In the genomic region with DNA sequence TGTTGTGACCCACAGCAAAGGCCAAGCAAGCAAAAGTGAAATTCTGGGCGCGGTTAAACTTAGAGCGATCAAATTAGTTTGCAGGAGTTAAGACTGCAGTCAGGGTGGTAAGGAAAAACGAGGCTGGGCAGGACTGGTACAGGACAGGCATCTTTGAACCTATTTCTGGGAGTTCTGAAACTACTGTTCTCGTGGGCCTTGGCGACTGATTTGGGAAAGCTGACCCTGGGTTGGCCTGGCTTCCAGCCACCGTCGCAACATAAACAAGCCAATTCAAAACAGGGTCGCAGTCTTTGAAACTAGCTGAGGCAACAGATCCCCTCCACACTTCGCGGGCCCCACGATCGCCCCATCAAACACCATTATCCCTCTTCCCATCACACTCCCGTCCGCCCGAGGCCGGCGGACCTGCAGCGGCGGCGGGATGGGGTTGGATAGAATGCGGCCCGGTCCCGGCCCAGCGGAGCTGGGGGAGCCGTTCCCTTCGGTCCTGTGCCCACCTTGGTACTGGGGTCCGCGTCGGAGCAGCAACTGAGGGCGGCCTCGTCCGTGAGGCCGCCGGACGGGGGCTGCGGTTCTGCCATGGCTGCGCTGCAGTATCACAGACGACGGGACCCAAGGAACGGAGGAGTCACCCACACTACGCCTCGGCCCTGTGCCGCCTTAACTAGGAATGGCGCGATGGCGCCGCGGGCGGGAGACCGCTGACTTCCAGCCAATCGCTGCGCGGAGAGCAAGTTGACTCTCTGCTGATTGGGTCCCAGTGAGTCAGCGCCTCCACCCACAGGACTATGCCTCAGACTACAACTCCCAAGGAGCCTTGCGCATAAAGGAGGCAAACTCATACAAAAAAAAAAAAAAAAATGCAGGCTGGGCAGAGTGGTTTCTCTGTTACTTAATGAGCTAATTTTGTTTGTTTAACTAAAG, we compare ENCODE assay signal across 8 cellular contexts. TPM values are rescaled to one million over a fixed set of nuclear protein-coding genes. Genes with fewer than 3 reads are reported as not detected.
DNase-seq lines count a peak whose midpoint lies in the region; ATAC-seq and TF ChIP-seq lines count a peak whose summit lies in the region.

A gene (minus strand): TSS at position 675 of the 927 bp plus-strand sequence. CDS start 91 bp downstream, at position 584.

- H3K4me1 ChIP-seq in KMS-11 (ENCODE audit: low read depth, poor library complexity, severe bottlenecking) (peaks cover 5% of the 10 kb centered on the region), Peyer's patch (peaks cover 0 to 5% (median 2%) of the 10 kb centered on the region in 4 donors), esophagus (ENCODE audit: control insufficient read depth in 2 of 2, insufficient read depth in 2 of 2, low read length in 1 of 2) (no peaks in the 10 kb centered on the region), mucosa of stomach (ENCODE audit: control insufficient read depth, insufficient read depth, low read length) (no peaks in the 10 kb centered on the region)

- H3K9ac ChIP-seq in KMS-11: peak within 1 kb of the TSS; percentile 93
- H3K9ac ChIP-seq in mucosa of stomach (ENCODE audit: low read length): peak within 1 kb of the TSS; percentile 98

- 1% methylated on average over 56 of the region's 56 CpGs for WGBS in esophagus, 2 donors

- no peaks in the 10 kb centered on the region for H4K20me1 ChIP-seq in KMS-11 (ENCODE audit: insufficient read depth)

- H3K36me3 ChIP-seq in KMS-11 (ENCODE audit: insufficient read depth): no peaks in the 10 kb centered on the region
- H3K36me3 ChIP-seq in Peyer's patch: no peaks in the 10 kb centered on the region
- H3K36me3 ChIP-seq in esophagus (ENCODE audit: control insufficient read depth in 2 of 2, insufficient read depth in 2 of 2, low read length in 1 of 2): no peaks in the 10 kb centered on the region
- H3K36me3 ChIP-seq in mucosa of stomach (ENCODE audit: control insufficient read depth, insufficient read depth, low read length): no peaks in the 10 kb centered on the region

- H3K9me3 ChIP-seq in Peyer's patch (no peaks in the 10 kb centered on the region), esophagus (ENCODE audit: control insufficient read depth in 2 of 2, insufficient read depth in 1 of 2, low read depth in 1 of 2, low read length in 1 of 2) (no peaks in the 10 kb centered on the region), mucosa of stomach (ENCODE audit: control insufficient read depth, low read length) (no peaks in the 10 kb centered on the region)

- peak within 1 kb of the TSS; percentile 68 for H2AFZ ChIP-seq in KMS-11 (ENCODE audit: low read depth)

- peak within 1 kb of the TSS; percentile 93 for H3K4me2 ChIP-seq in KMS-11

- peak; percentile 99 for ATAC-seq in GM21737 (IDR thresholded peaks at IDR 0.05; ENCODE audit: unreplicated experiment)

- peaks cover 42% of the 10 kb centered on the region for H3K79me2 ChIP-seq in KMS-11 (ENCODE audit: insufficient read depth, low read depth)

- H3K4me3 ChIP-seq in KMS-11 (IDR thresholded peaks at IDR 0.05; ENCODE audit: insufficient read depth, low read depth, low read length): no peak within 1 kb of the TSS
- peak within 1 kb of the TSS; percentile 68 to 91 (median 75) for H3K4me3 ChIP-seq in Peyer's patch
- peak within 1 kb of the TSS; percentile 71 to 86 for H3K4me3 ChIP-seq in esophagus (ENCODE audit: low read depth in 1 of 2, low read length in 2 of 2)
- H3K4me3 ChIP-seq in mucosa of stomach (ENCODE audit: low read length): peak within 1 kb of the TSS; percentile 97

- no peaks in the 10 kb centered on the region for H3K27me3 ChIP-seq in KMS-11 (ENCODE audit: insufficient read depth, low read depth)
- no peaks in the 10 kb centered on the region for H3K27me3 ChIP-seq in Peyer's patch
- no peaks in the 10 kb centered on the region for H3K27me3 ChIP-seq in esophagus (ENCODE audit: control insufficient read depth in 1 of 2, insufficient read depth in 2 of 2, low read length in 2 of 2)
- no peaks in the 10 kb centered on the region for H3K27me3 ChIP-seq in mucosa of stomach (ENCODE audit: control insufficient read depth, insufficient read depth, low read length)

- DNase-seq in DMS53 treated with DMSO at 0.1 percent for 48 hours (lab: John Stamatoyannopoulos, UW; ENCODE audit: unreplicated experiment) (peak; percentile 98), Peyer's patch (peak; percentile 97 to 99 (median 98))
- DNase-seq in activated T-cell treated with anti-CD3 and anti-CD28 coated beads, Interleukin-2, amount 50 U/mL, for 48 hours: peak; percentile 97
- peak; percentile 89 to 93 for DNase-seq in stimulated activated CD8-positive, alpha-beta memory T cell treated with anti-CD3 and anti-CD28 coated beads, Interleukin-7, amount 100 ng/mL, for 1 hour (ENCODE audit: low read depth in 2 of 2)

- TF ChIP-seq CTCF in KMS-11 (conservative IDR thresholded peaks at IDR 0.05; ENCODE audit: low read depth, low read length) (no peak), Peyer's patch (IDR thresholded peaks at IDR 0.05) (peak in 1 of 6 experiments; percentile 1)

- H3K27ac ChIP-seq in KMS-11: peak within 1 kb of the TSS; percentile 81
- H3K27ac ChIP-seq in Peyer's patch: peak within 1 kb of the TSS; percentile 87 to 94 (median 90)
- H3K27ac ChIP-seq in esophagus (ENCODE audit: low read depth in 2 of 2, low read length in 1 of 2): peak within 1 kb of the TSS; percentile 88 to 95

- peak; percentile 91 to 95 for TF ChIP-seq POLR2A in Peyer's patch (IDR thresholded peaks at IDR 0.05)

RNA-seq across cellular contexts. Expression of the gene that starts here (rescaled TPM):
- total RNA-seq in Peyer's patch: 100 to 1,000 TPM in 1 of 4 donors, 10 to 100 TPM in 3; 62.1 to 190 (median 71.6) TPM
- 10 to 100 TPM; 58.8 to 82.5 TPM for polyA plus RNA-seq in esophagus
